In genomic region chr14:88799522-88799921, GRCh38 we compare ENCODE assay signal across 33 cellular contexts.
"Had no signal": no experiment of that assay in that cellular context is flagged by ENCODE, and none has a peak within 500 bp of the region (broad histone marks: within the 10 kb centered on the region; RNA-seq: fewer than 3 reads in every experiment).

No MANE protein-coding gene starts in this region.

- H3K4me3 ChIP-seq: adrenal gland, body of pancreas, breast epithelium had no signal

- H3K36me3 ChIP-seq: adrenal gland, brain microvascular endothelial cell, breast epithelium had no signal

- DNase-seq: activated B cell treated with CpG ODN at 0.5 μM for 24 hours; activated CD4-positive, alpha-beta memory T cell treated with anti-CD3 and anti-CD28 coated beads for 36 hours; activated CD4-positive, alpha-beta T cell treated with anti-CD3 and anti-CD28 coated beads for 4 hours; activated CD4-positive, alpha-beta T cell treated with anti-CD3 and anti-CD28 coated beads, Interleukin-2, amount 10 ng/mL, durations not matched to agents 24 days and 14 days; activated CD4-positive, alpha-beta T cell treated with anti-CD3 and anti-CD28 coated beads, Interleukin-2, amount 50 U/mL, for 1 hour; activated CD4-positive, alpha-beta T cell treated with anti-CD3 and anti-CD28 coated beads, Interleukin-2, amount 50 U/mL, for 4 hours; activated CD4-positive, CD25-positive, alpha-beta regulatory T cell treated with anti-CD3 and anti-CD28 coated beads, Interleukin-2, amount 50 U/mL, for 72 hours; activated CD8-positive, alpha-beta memory T cell treated with anti-CD3 and anti-CD28 coated beads, Interleukin-2, amount 50 U/mL, for 4 hours; activated CD8-positive, alpha-beta T cell treated with anti-CD3 and anti-CD28 coated beads for 36 hours; activated effector memory CD4-positive, alpha-beta T cell treated with anti-CD3 and anti-CD28 coated beads, Interleukin-2, amount 50 U/mL, for 16 hours; activated gamma-delta T cell treated with Interleukin-2 at 50 U/mL for 16 hours; activated naive CD4-positive, alpha-beta T cell; activated naive CD4-positive, alpha-beta T cell treated with anti-CD3 and anti-CD28 coated beads for 36 hours; activated naive CD4-positive, alpha-beta T cell treated with anti-CD3 and anti-CD28 coated beads, Interleukin-2, amount 50 U/mL, for 16 hours; activated naive CD8-positive, alpha-beta T cell treated with anti-CD3 and anti-CD28 coated beads for 36 hours; activated T-cell treated with anti-CD3 and anti-CD28 coated beads for 4 hours; activated T-cell treated with anti-CD3 and anti-CD28 coated beads, Interleukin-2, amount 50 U/mL, for 1 hour; activated T-cell treated with anti-CD3 and anti-CD28 coated beads, Interleukin-2, amount 50 U/mL, for 4 hours; activated T-cell treated with anti-CD3 and anti-CD28 coated beads, Interleukin-2, amount 50 U/mL, for 72 hours; adrenal gland; amniotic stem cell; aorta; body of pancreas; brain microvascular endothelial cell; central memory CD4-positive, alpha-beta T cell; T-helper 2 cell; T-helper 9 cell had no signal

- H3K9me3 ChIP-seq: adrenal gland, body of pancreas, breast epithelium had no signal

- ATAC-seq: activated CD8-positive, alpha-beta T cell treated with anti-CD3 and anti-CD28 coated beads for 36 hours; activated naive CD4-positive, alpha-beta T cell treated with anti-CD3 and anti-CD28 coated beads, Interleukin-2, amount 50 U/mL, for 72 hours; activated T-cell treated with anti-CD3 and anti-CD28 coated beads, Interleukin-2, amount 50 U/mL, for 4 hours; activated T-cell treated with anti-CD3 and anti-CD28 coated beads, Interleukin-2, amount 50 U/mL, for 72 hours; activated T-helper 17 cell treated with anti-CD3 and anti-CD28 coated beads, Interleukin-2, amount 50 U/mL, for 72 hours; body of pancreas had no signal

- H3K27me3 ChIP-seq: adrenal gland, body of pancreas, brain microvascular endothelial cell, breast epithelium had no signal

- FAIRE-seq: astrocyte, TTC549 had no signal

- H3K4me1 ChIP-seq: adrenal gland, body of pancreas, breast epithelium had no signal

- H3K27ac ChIP-seq: adrenal gland, body of pancreas, brain microvascular endothelial cell, breast epithelium, VCaP had no signal
